ENCODE assay signal across 1 cellular context in genomic region chr16:67185003-67185865, GRCh38.
A peak's percentile ranks its signal among the peaks of the same experiment; 100 is the strongest.
TF ChIP-seq lines count a peak whose summit lies in the region.

No MANE protein-coding gene starts in this region.

TF ChIP-seq in K562, 482 proteins besides CTCF, POLR2A, EP300 and RAD21 (continued from another document and continues in another):
- TF ChIP-seq, protein P1, sequence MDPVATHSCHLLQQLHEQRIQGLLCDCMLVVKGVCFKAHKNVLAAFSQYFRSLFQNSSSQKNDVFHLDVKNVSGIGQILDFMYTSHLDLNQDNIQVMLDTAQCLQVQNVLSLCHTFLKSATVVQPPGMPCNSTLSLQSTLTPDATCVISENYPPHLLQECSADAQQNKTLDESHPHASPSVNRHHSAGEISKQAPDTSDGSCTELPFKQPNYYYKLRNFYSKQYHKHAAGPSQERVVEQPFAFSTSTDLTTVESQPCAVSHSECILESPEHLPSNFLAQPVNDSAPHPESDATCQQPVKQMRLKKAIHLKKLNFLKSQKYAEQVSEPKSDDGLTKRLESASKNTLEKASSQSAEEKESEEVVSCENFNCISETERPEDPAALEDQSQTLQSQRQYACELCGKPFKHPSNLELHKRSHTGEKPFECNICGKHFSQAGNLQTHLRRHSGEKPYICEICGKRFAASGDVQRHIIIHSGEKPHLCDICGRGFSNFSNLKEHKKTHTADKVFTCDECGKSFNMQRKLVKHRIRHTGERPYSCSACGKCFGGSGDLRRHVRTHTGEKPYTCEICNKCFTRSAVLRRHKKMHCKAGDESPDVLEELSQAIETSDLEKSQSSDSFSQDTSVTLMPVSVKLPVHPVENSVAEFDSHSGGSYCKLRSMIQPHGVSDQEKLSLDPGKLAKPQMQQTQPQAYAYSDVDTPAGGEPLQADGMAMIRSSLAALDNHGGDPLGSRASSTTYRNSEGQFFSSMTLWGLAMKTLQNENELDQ (CRISPR knock-in tag; IDR thresholded peaks at IDR 0.05; ENCODE audit: borderline replicate concordance): no peak
- TF ChIP-seq TAL1 (IDR thresholded peaks at IDR 0.05): no peak
- no peak for TF ChIP-seq KDM5B (IDR thresholded peaks at IDR 0.05; ENCODE audit: insufficient replicate concordance, low read depth, low read length)
- TF ChIP-seq ZNF764 (CRISPR knock-in tag; IDR thresholded peaks at IDR 0.05; ENCODE audit: low read depth): no peak
- TF ChIP-seq GABPB1 (CRISPR knock-in tag; IDR thresholded peaks at IDR 0.05): peak; percentile 86
- peak; percentile 44 for TF ChIP-seq CXXC5 (CRISPR knock-in tag; IDR thresholded peaks at IDR 0.05)
- TF ChIP-seq ZNF143 (CRISPR knock-in tag; IDR thresholded peaks at IDR 0.05): no peak; the same call in 1 of the 2 replicates
- no peak for TF ChIP-seq CHD7 (IDR thresholded peaks at IDR 0.05; ENCODE audit: low read depth, low read length)
- TF ChIP-seq ZNF696 (CRISPR knock-in tag; conservative IDR thresholded peaks at IDR 0.05): no peak
- no peak for TF ChIP-seq ZNF507 (tag; conservative IDR thresholded peaks at IDR 0.05)
- TF ChIP-seq ESRRB (CRISPR knock-in tag; IDR thresholded peaks at IDR 0.05; ENCODE audit: borderline replicate concordance): no peak
- TF ChIP-seq POLR2H (tag; IDR thresholded peaks at IDR 0.05; ENCODE audit: low read depth): no peak
- TF ChIP-seq ZNF778 (CRISPR knock-in tag; IDR thresholded peaks at IDR 0.05): no peak
- peak; percentile 85; the same call in 1 of the 2 replicates for TF ChIP-seq ZNF232 (CRISPR knock-in tag; IDR thresholded peaks at IDR 0.05)
- TF ChIP-seq, protein P2, sequence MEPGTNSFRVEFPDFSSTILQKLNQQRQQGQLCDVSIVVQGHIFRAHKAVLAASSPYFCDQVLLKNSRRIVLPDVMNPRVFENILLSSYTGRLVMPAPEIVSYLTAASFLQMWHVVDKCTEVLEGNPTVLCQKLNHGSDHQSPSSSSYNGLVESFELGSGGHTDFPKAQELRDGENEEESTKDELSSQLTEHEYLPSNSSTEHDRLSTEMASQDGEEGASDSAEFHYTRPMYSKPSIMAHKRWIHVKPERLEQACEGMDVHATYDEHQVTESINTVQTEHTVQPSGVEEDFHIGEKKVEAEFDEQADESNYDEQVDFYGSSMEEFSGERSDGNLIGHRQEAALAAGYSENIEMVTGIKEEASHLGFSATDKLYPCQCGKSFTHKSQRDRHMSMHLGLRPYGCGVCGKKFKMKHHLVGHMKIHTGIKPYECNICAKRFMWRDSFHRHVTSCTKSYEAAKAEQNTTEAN (CRISPR knock-in tag; IDR thresholded peaks at IDR 0.05): peak; percentile 91
- no peak for TF ChIP-seq RREB1 (CRISPR knock-in tag; IDR thresholded peaks at IDR 0.05)
- no peak for TF ChIP-seq ASH1L (IDR thresholded peaks at IDR 0.05; ENCODE audit: borderline replicate concordance, low read depth, partially characterized antibody)
- no peak for TF ChIP-seq BRD4 (IDR thresholded peaks at IDR 0.05)
- TF ChIP-seq, protein P3, sequence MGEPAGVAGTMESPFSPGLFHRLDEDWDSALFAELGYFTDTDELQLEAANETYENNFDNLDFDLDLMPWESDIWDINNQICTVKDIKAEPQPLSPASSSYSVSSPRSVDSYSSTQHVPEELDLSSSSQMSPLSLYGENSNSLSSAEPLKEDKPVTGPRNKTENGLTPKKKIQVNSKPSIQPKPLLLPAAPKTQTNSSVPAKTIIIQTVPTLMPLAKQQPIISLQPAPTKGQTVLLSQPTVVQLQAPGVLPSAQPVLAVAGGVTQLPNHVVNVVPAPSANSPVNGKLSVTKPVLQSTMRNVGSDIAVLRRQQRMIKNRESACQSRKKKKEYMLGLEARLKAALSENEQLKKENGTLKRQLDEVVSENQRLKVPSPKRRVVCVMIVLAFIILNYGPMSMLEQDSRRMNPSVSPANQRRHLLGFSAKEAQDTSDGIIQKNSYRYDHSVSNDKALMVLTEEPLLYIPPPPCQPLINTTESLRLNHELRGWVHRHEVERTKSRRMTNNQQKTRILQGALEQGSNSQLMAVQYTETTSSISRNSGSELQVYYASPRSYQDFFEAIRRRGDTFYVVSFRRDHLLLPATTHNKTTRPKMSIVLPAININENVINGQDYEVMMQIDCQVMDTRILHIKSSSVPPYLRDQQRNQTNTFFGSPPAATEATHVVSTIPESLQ (CRISPR knock-in tag; IDR thresholded peaks at IDR 0.05): peak; percentile 66; the same call in 1 of the 2 replicates
- no peak for TF ChIP-seq PHB (CRISPR knock-in tag; IDR thresholded peaks at IDR 0.05)
- no peak for TF ChIP-seq ERF (CRISPR knock-in tag; IDR thresholded peaks at IDR 0.05)
- no peak for TF ChIP-seq HBP1 (CRISPR knock-in tag; IDR thresholded peaks at IDR 0.05)
- TF ChIP-seq RFX7 (CRISPR knock-in tag; IDR thresholded peaks at IDR 0.05): no peak
- TF ChIP-seq TFAP4 (CRISPR knock-in tag; IDR thresholded peaks at IDR 0.05; ENCODE audit: borderline replicate concordance): peak; percentile 97
- TF ChIP-seq BCL6 (CRISPR knock-in tag; IDR thresholded peaks at IDR 0.05): no peak
- TF ChIP-seq ATF1 (CRISPR knock-in tag; IDR thresholded peaks at IDR 0.05): no peak
- no peak; the same call in 1 of the 2 replicates for TF ChIP-seq ATF1 (tag; IDR thresholded peaks at IDR 0.05)
- TF ChIP-seq ETV1 (tag; conservative IDR thresholded peaks at IDR 0.05; ENCODE audit: low read depth): no peak
